Comparison of ENCODE assay signal across 10 cellular contexts in the genomic region with DNA sequence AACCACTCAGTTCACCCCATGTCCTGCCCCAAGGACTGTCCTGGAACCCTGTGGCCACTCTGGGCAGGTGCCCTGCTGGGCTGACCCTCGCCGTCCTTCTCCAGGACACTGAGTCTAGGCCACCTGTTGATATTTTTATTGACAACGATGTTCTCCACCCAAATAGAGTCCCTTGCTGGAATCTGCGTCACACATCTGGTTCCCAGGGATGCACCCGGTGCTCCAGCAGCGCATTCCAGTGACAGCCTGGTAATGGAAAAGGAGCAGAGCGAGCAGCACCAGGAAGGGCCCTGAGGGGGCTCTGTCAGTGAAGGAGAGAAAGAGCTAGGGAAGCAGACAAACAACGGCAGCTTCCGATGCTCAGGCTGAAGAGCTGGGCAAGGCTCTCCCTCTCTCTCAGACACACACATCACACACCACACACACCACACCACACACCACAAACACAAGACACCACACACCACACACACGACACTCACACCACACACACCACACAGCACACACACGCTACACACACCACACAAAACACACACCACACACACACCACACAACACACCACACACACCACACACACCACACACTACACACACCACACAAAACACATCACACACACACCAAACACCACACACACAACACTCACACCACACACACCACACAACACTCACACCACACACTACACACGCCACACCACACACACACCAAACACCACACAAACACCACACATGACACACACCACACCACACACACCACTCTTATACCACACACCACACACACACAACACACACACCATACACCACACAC.
DNase-seq lines count a peak whose midpoint lies in the region; ATAC-seq, FAIRE-seq and TF ChIP-seq lines count a peak whose summit lies in the region.
"Had no signal": no experiment of that assay in that cellular context is flagged by ENCODE, and none has a peak within 500 bp of the region (broad histone marks: within the 10 kb centered on the region; RNA-seq: fewer than 3 reads in every experiment).

No MANE protein-coding gene starts in this region.

- H3K27me3 ChIP-seq in cardiac muscle cell (no peaks in the 10 kb centered on the region), right atrium auricular region (no peaks in the 10 kb centered on the region)
- H3K27me3 ChIP-seq: left lung had no signal

- H3K4me3 ChIP-seq in cardiac muscle cell (no peak overlapping the region), right atrium auricular region (no peak overlapping the region)
- H3K4me3 ChIP-seq: left lung had no signal

- no peak for TF ChIP-seq CTCF in cardiac muscle cell (IDR thresholded peaks at IDR 0.05; ENCODE audit: low read depth, low read length)
- TF ChIP-seq CTCF in right atrium auricular region (IDR thresholded peaks at IDR 0.05): no peak
- no peak for TF ChIP-seq CTCF in omental fat pad (IDR thresholded peaks at IDR 0.05)

- ATAC-seq in omental fat pad (ENCODE audit: low FRiP score) (no peak), HG02571 (IDR thresholded peaks at IDR 0.05; ENCODE audit: unreplicated experiment) (no peak)
- ATAC-seq: left lung had no signal

- DNase-seq in cardiac muscle cell (ENCODE audit: low read depth in 1 of 2, low spot score in 1 of 2) (peak; percentile 30 to 38), right atrium auricular region (ENCODE audit: low spot score) (no peak), NCI-H345 (lab: John Stamatoyannopoulos, UW) (peak; percentile 75), fibroblast of gingiva (ENCODE audit: low read depth) (peak; percentile 54), urothelium cell line (ENCODE audit: low spot score) (peak; percentile 52), RCC 7860 (ENCODE audit: low spot score) (no peak), omental fat pad (ENCODE audit: low spot score) (no peak)
- DNase-seq: T-helper 9 cell had no signal

- no peaks in the 10 kb centered on the region for H3K36me3 ChIP-seq in cardiac muscle cell
- H3K36me3 ChIP-seq in right atrium auricular region: no peaks in the 10 kb centered on the region
- H3K36me3 ChIP-seq: left lung had no signal

- H3K4me1 ChIP-seq in cardiac muscle cell (ENCODE audit: low read depth) (no peaks in the 10 kb centered on the region), right atrium auricular region (no peaks in the 10 kb centered on the region)
- H3K4me1 ChIP-seq: left lung had no signal

- H3K27ac ChIP-seq in cardiac muscle cell (no peak overlapping the region), right atrium auricular region (no peak overlapping the region)
- H3K27ac ChIP-seq: left lung had no signal

- no peaks in the 10 kb centered on the region for H3K9me3 ChIP-seq in cardiac muscle cell (ENCODE audit: low read depth)
- H3K9me3 ChIP-seq in right atrium auricular region: peaks cover 0 to 21% of the 10 kb centered on the region in 2 donors

- FAIRE-seq in urothelium cell line (lab: Jason Lieb, UNC) (no peak), RCC 7860 (lab: Jason Lieb, UNC) (no peak)

Comparison
In these comparisons a context has a peak if more than half of its experiments do, and no peak if none do; other contexts are left out.
1. DNase-seq: peak in cardiac muscle cell (2 of 2), NCI-H345 (single experiment), fibroblast of gingiva (single experiment) and urothelium cell line (single experiment); none in right atrium auricular region (single experiment), RCC 7860 (single experiment) and omental fat pad (single experiment).